8 cellular contexts compared by ENCODE assay signal in genomic region chr19:1811942-1812425, GRCh38. TPM values are rescaled to one million over a fixed set of nuclear protein-coding genes. Genes with fewer than 3 reads are reported as not detected.
DNase-seq lines count a peak whose midpoint lies in the region; ATAC-seq and TF ChIP-seq lines count a peak whose summit lies in the region.

Gene ATP8B3 (minus strand): TSS chr19:1812276. CDS start chr19:1811736, 540 bp downstream.

- H3K36me3 Mint-ChIP-seq in activated CD8-positive, alpha-beta memory T cell treated with anti-CD3 and anti-CD28 coated beads, Interleukin-2, amount 10 ng/mL, durations not matched to agents 7 days and 5 days = peaks cover 5% of the 10 kb centered on the region

- DNase-seq in activated CD8-positive, alpha-beta memory T cell treated with anti-CD3 and anti-CD28 coated beads, Interleukin-2, amount 10 ng/mL, durations not matched to agents 7 days and 5 days = no peak
- DNase-seq in activated CD8-positive, alpha-beta memory T cell treated with anti-CD3 and anti-CD28 coated beads, Interleukin-2, amount 50 U/mL, for 4 hours = no peak
- DNase-seq in WERI-Rb-1 (no peak), foreskin keratinocyte (no peak), NCI-H128 (lab: John Stamatoyannopoulos, UW; ENCODE audit: unreplicated experiment) (no peak), D341Med (ENCODE audit: low spot score) (no peak)

- no peaks in the 10 kb centered on the region for H3K4me1 ChIP-seq in foreskin keratinocyte
- H3K4me1 ChIP-seq in skeletal muscle tissue (ENCODE audit: control insufficient read depth in 3 of 3, insufficient read depth in 3 of 3, low read length in 3 of 3) = peaks cover 11 to 27% (median 22%) of the 10 kb centered on the region in 3 donors

- peak within 1 kb of the TSS; percentile 81 for H3K4me3 Mint-ChIP-seq in activated CD8-positive, alpha-beta memory T cell treated with anti-CD3 and anti-CD28 coated beads, Interleukin-2, amount 10 ng/mL, durations not matched to agents 7 days and 5 days

- H3K27me3 Mint-ChIP-seq in activated CD8-positive, alpha-beta memory T cell treated with anti-CD3 and anti-CD28 coated beads, Interleukin-2, amount 10 ng/mL, durations not matched to agents 7 days and 5 days = no peaks in the 10 kb centered on the region

- H3K4me3 ChIP-seq in WERI-Rb-1 (ENCODE audit: low read depth, low read length) (peak within 1 kb of the TSS; percentile 50), skeletal muscle tissue (ENCODE audit: low read length in 3 of 3) (peak within 1 kb of the TSS; percentile 64 to 79 (median 76))

- CTCF ChIA-PET in activated CD8-positive, alpha-beta memory T cell treated with anti-CD3 and anti-CD28 coated beads, Interleukin-2, amount 10 ng/mL, durations not matched to agents 7 days and 5 days (lab: Charles Lee) = interaction anchor here (0.5 to 5.0 kb wide), 7 partner anchors 14 to 216 kb away, joined by 3 to 19 read pairs (median 4); no protein-coding TSS in a partner anchor

- TF ChIP-seq CTCF in WERI-Rb-1 (IDR thresholded peaks at IDR 0.05; ENCODE audit: low read depth, low read length) (no peak), foreskin keratinocyte (conservative IDR thresholded peaks at IDR 0.05) (peak; percentile 24)

- H3K9me3 Mint-ChIP-seq in activated CD8-positive, alpha-beta memory T cell treated with anti-CD3 and anti-CD28 coated beads, Interleukin-2, amount 10 ng/mL, durations not matched to agents 7 days and 5 days (ENCODE audit: low read depth) = no peaks in the 10 kb centered on the region

- H3K27ac Mint-ChIP-seq in activated CD8-positive, alpha-beta memory T cell treated with anti-CD3 and anti-CD28 coated beads, Interleukin-2, amount 10 ng/mL, durations not matched to agents 7 days and 5 days = peak within 1 kb of the TSS; percentile 99

- H3K36me3 ChIP-seq in WERI-Rb-1 = peaks cover 18% of the 10 kb centered on the region
- peaks cover 11 to 12% (median 12%) of the 10 kb centered on the region in 3 donors for H3K36me3 ChIP-seq in skeletal muscle tissue (ENCODE audit: control insufficient read depth in 3 of 3, insufficient read depth in 3 of 3, low read length in 3 of 3)

- peaks cover 14% of the 10 kb centered on the region for H3K4me1 Mint-ChIP-seq in activated CD8-positive, alpha-beta memory T cell treated with anti-CD3 and anti-CD28 coated beads, Interleukin-2, amount 10 ng/mL, durations not matched to agents 7 days and 5 days

- H3K27ac ChIP-seq in WERI-Rb-1 (peak within 1 kb of the TSS; percentile 85), foreskin keratinocyte (no peak within 1 kb of the TSS), skeletal muscle tissue (ENCODE audit: low read depth, low read length) (peak within 1 kb of the TSS; percentile 30)

- H3K9me3 ChIP-seq in WERI-Rb-1 (ENCODE audit: severe bottlenecking) (no peaks in the 10 kb centered on the region), skeletal muscle tissue (ENCODE audit: control insufficient read depth in 3 of 3, low read length in 3 of 3) (no peaks in the 10 kb centered on the region)

- no peaks in the 10 kb centered on the region for H3K27me3 ChIP-seq in WERI-Rb-1 (ENCODE audit: insufficient read depth, low read depth, severe bottlenecking)
- H3K27me3 ChIP-seq in foreskin keratinocyte = no peaks in the 10 kb centered on the region
- peaks cover 0 to 3% (median 0%) of the 10 kb centered on the region in 3 donors for H3K27me3 ChIP-seq in skeletal muscle tissue (ENCODE audit: control insufficient read depth in 3 of 3, insufficient read depth in 3 of 3, low read length in 3 of 3)

- ATAC-seq in activated CD8-positive, alpha-beta memory T cell treated with anti-CD3 and anti-CD28 coated beads, Interleukin-2, amount 10 ng/mL, durations not matched to agents 7 days and 5 days = peak; percentile 37
- ATAC-seq in HG03045 (IDR thresholded peaks at IDR 0.05; ENCODE audit: unreplicated experiment) = peak; percentile 3
- ATAC-seq in foreskin keratinocyte = peak; percentile 2

- H3K9ac ChIP-seq in skeletal muscle tissue (ENCODE audit: low read depth in 1 of 3, low read length in 3 of 3) = peak within 1 kb of the TSS; percentile 33 to 80 (median 71)

RNA-seq across cellular contexts. Expression of gene ATP8B3, which starts in this region (rescaled TPM):
- total RNA-seq in activated CD8-positive, alpha-beta memory T cell treated with anti-CD3 and anti-CD28 coated beads, Interleukin-2, amount 10 ng/mL, durations not matched to agents 7 days and 5 days = 10 to 100 TPM in 1 of 2 experiments, 1 to 10 TPM in 1; 7.3 to 21.8 TPM
- total RNA-seq in foreskin keratinocyte (1.1 and 1.3 TPM in 2 replicates), skeletal muscle tissue (0.52 TPM)
- 0.47 and 0.51 TPM in 2 replicates for polyA plus RNA-seq in foreskin keratinocyte
